In the genomic region with DNA sequence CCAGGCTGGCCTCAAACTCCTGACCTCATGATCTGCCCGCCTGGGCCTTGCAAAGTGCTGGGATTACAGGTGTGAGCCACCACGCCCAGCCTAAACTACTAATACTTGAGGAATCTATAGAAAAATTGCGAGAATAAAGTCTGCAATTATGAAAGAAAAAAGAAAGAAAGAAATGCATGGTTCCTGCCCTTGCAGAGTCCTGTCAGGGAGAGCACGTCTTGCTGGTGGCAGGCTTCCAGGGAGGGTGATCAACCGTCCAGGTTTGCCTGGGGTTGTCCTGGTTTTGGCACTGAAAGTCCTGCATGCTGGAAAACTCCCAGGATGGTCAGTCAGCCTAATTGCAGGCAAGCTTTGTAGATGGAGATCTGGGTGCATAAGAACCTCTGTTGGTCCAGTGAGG, we compare ENCODE assay signal across 15 cellular contexts. TPM values are rescaled to one million over a fixed set of nuclear protein-coding genes. Genes with fewer than 3 reads are reported as not detected.
"Had no signal": no experiment of that assay in that cellular context is flagged by ENCODE, and none has a peak within 500 bp of the region (broad histone marks: within the 10 kb centered on the region; RNA-seq: fewer than 3 reads in every experiment).

No MANE protein-coding gene starts in this region.

- FAIRE-seq: islet of Langerhans had no signal

- H3K4me2 ChIP-seq: smooth muscle cell had no signal

- H3K4me3 ChIP-seq: ascending aorta, cardiac muscle cell, gastroesophageal sphincter, left lung, smooth muscle cell, suprapubic skin, upper lobe of left lung had no signal

- H3K9me3 ChIP-seq: ascending aorta, gastroesophageal sphincter, left lung, suprapubic skin, upper lobe of left lung had no signal

- H3K27ac ChIP-seq: ascending aorta, cardiac muscle cell, gastroesophageal sphincter, left lung, suprapubic skin had no signal

- H3K4me1 ChIP-seq: gastroesophageal sphincter, suprapubic skin had no signal

- H3K27me3 ChIP-seq: ascending aorta, cardiac muscle cell, gastroesophageal sphincter, left lung, suprapubic skin, upper lobe of left lung had no signal

- DNase-seq: activated CD4-positive, CD25-positive, alpha-beta regulatory T cell treated with anti-CD3 and anti-CD28 coated beads, Interleukin-2, amount 50 U/mL, for 72 hours; activated naive CD4-positive, alpha-beta T cell treated with Interleukin-2 at 50 U/mL for 16 hours; activated T-cell treated with anti-CD3 and anti-CD28 coated beads for 4 hours; erythroblast; left lung; nucleus accumbens; right cardiac atrium; upper lobe of left lung had no signal

- H3K36me3 ChIP-seq: ascending aorta, cardiac muscle cell, gastroesophageal sphincter, left lung, suprapubic skin, upper lobe of left lung had no signal

RNA-seq across cellular contexts. Expression of a gene that starts 21.5 kb away (rescaled TPM):
- total RNA-seq: T-helper 1 cell treated with Interleukin-12 subunit alpha and Interleukin-12 subunit beta and Interleukin-4 antibody, amounts not matched to agents 30 ng/mL and 1 ng/mL, for 36 hours had no signal
